ENCODE assay signal across 20 cellular contexts in the genomic region with DNA sequence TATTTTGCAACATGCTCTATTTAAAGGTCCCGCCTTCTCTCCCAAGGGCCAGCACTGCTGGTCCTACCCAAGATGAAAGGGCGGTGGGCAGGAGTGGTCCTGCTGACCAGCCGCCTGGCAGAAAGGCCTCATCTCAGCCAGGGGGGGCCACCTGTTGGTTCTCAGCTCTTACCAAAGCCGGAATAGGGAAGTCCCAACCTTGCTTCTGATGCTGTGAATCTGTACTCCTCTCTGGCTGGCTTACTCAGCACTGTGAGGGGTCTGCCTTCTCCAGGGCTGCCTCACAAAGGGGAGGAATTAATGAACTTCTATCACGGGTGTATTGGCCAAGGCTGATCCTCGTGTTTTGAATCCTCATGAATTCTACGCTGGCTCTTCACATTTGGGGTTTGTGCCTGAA. TPM values are rescaled to one million over a fixed set of nuclear protein-coding genes. Genes with fewer than 3 reads are reported as not detected.
DNase-seq lines count a peak whose midpoint lies in the region; ATAC-seq and TF ChIP-seq lines count a peak whose summit lies in the region.
"Had no signal": no experiment of that assay in that cellular context is flagged by ENCODE, and none has a peak within 500 bp of the region (broad histone marks: within the 10 kb centered on the region; RNA-seq: fewer than 3 reads in every experiment).

No MANE protein-coding gene starts in this region.

- intact Hi-C loops in left lung (cut with DNase I), result no loop called here

- no peaks in the 10 kb centered on the region for H3K9me3 ChIP-seq in left lung
- H3K9me3 ChIP-seq in effector memory CD4-positive, alpha-beta T cell (ENCODE audit: control insufficient read depth, low read length), result no peaks in the 10 kb centered on the region
- H3K9me3 ChIP-seq: BE2C had no signal

- peaks cover 7% of the 10 kb centered on the region; the same call in 2 of the 3 replicates for H3K36me3 Mint-ChIP-seq in GM23338 (ENCODE audit: low read depth)
- H3K36me3 Mint-ChIP-seq: CD14-positive monocyte; CD4-positive, alpha-beta memory T cell had no signal

- H3K4me1 ChIP-seq in GM23338 (ENCODE audit: insufficient read depth) (no peaks in the 10 kb centered on the region), left lung (no peaks in the 10 kb centered on the region)
- no peaks in the 10 kb centered on the region for H3K4me1 ChIP-seq in effector memory CD4-positive, alpha-beta T cell (ENCODE audit: control insufficient read depth, insufficient read depth, low read length, poor library complexity, severe bottlenecking)
- H3K4me1 ChIP-seq: BE2C had no signal

- H3K4me3 ChIP-seq in GM23338, result no peak overlapping the region
- no peak overlapping the region for H3K4me3 ChIP-seq in left lung
- no peak overlapping the region for H3K4me3 ChIP-seq in effector memory CD4-positive, alpha-beta T cell (ENCODE audit: insufficient read depth, low read depth, low read length, poor library complexity, severe bottlenecking)
- H3K4me3 ChIP-seq: BLaER1 treated with 17β-estradiol and CSF1 and Interleukin-3, amounts not matched to agents 10 nM and 100 nM had no signal

- DNase-seq in GM23338 (ENCODE audit: low spot score) (no peak), RPMI8226 (peak; percentile 26), left lung (no peak)
- no peak for DNase-seq in effector memory CD4-positive, alpha-beta T cell
- no peak for DNase-seq in stimulated activated naive CD4-positive, alpha-beta T cell (lab: John Stamatoyannopoulos, UW)
- no peak for DNase-seq in activated CD8-positive, alpha-beta memory T cell treated with anti-CD3 and anti-CD28 coated beads, Interleukin-2, amount 50 U/mL, for 4 hours
- DNase-seq: AML-193; BE2C; Calu3; CD4-positive, alpha-beta memory T cell; COR-L47; DND-41; H9; HFFc6 had no signal

- no peaks in the 10 kb centered on the region for H3K79me2 ChIP-seq in GM23338 (replicated peaks; ENCODE audit: insufficient read depth)

- no peak overlapping the region for H3K4me3 Mint-ChIP-seq in GM23338
- H3K4me3 Mint-ChIP-seq: CD14-positive monocyte; CD4-positive, alpha-beta memory T cell; H9; HFFc6 had no signal

- no peak overlapping the region for H3K27ac Mint-ChIP-seq in GM23338
- H3K27ac Mint-ChIP-seq: CD4-positive, alpha-beta memory T cell; HFFc6 had no signal

- no peaks in the 10 kb centered on the region for H3K27me3 ChIP-seq in GM23338 (ENCODE audit: insufficient read depth)
- no peaks in the 10 kb centered on the region for H3K27me3 ChIP-seq in left lung
- H3K27me3 ChIP-seq in effector memory CD4-positive, alpha-beta T cell (replicated peaks; ENCODE audit: control insufficient read depth, insufficient read depth, low read length, poor library complexity, severe bottlenecking), result no peaks in the 10 kb centered on the region
- H3K27me3 ChIP-seq: BE2C; BLaER1 treated with 17β-estradiol and CSF1 and Interleukin-3, amounts not matched to agents 10 nM and 100 nM had no signal

- H3K27ac ChIP-seq in GM23338 (ENCODE audit: low read depth) (no peak overlapping the region), left lung (no peak overlapping the region)
- no peak overlapping the region for H3K27ac ChIP-seq in effector memory CD4-positive, alpha-beta T cell (ENCODE audit: insufficient read depth, low read length, poor library complexity, severe bottlenecking)
- H3K27ac ChIP-seq: 22Rv1; BLaER1 treated with 17β-estradiol and CSF1 and Interleukin-3, amounts not matched to agents 10 nM and 100 nM had no signal

- ATAC-seq in GM23338 (no peak), left lung (peak; percentile 13)
- ATAC-seq: HCT116 had no signal

- peak overlapping the region; percentile 78 for H2AFZ ChIP-seq in GM23338

- H3K4me1 Mint-ChIP-seq in GM23338, result no peaks in the 10 kb centered on the region
- H3K4me1 Mint-ChIP-seq: CD14-positive monocyte; CD4-positive, alpha-beta memory T cell; H9 had no signal

- no peaks in the 10 kb centered on the region for H3F3A ChIP-seq in GM23338 (replicated peaks; ENCODE audit: low read depth)

- 0 out of 2 replicates have a peak, but pooled peaks cover 4% of the 10 kb centered on the region for H3K9me2 ChIP-seq in GM23338 (ENCODE audit: insufficient read depth)

- TF ChIP-seq CTCF in GM23338 (conservative IDR thresholded peaks at IDR 0.05; ENCODE audit: low read depth in 2 of 2) (no peak), left lung (IDR thresholded peaks at IDR 0.05) (no peak)

- no peaks in the 10 kb centered on the region for H3K36me3 ChIP-seq in GM23338 (ENCODE audit: insufficient read depth)
- H3K36me3 ChIP-seq in left lung, result no peaks in the 10 kb centered on the region
- H3K36me3 ChIP-seq in effector memory CD4-positive, alpha-beta T cell (ENCODE audit: control insufficient read depth, insufficient read depth, low read length), result no peaks in the 10 kb centered on the region
- H3K36me3 ChIP-seq: BE2C; BLaER1 treated with 17β-estradiol and CSF1 and Interleukin-3, amounts not matched to agents 10 nM and 100 nM had no signal

- H4K20me1 ChIP-seq in GM23338 (replicated peaks; ENCODE audit: insufficient read depth), result no peaks in the 10 kb centered on the region
- H4K20me1 ChIP-seq: BLaER1 treated with 17β-estradiol and CSF1 and Interleukin-3, amounts not matched to agents 10 nM and 100 nM had no signal

- H3K9me3 Mint-ChIP-seq in GM23338, result peaks cover 8% of the 10 kb centered on the region; the same call in 2 of the 3 replicates

- H3K4me2 ChIP-seq in GM23338, result no peak overlapping the region
- H3K4me2 ChIP-seq: BLaER1 treated with 17β-estradiol and CSF1 and Interleukin-3, amounts not matched to agents 10 nM and 100 nM had no signal

- peaks cover 2% of the 10 kb centered on the region for H3K27me3 Mint-ChIP-seq in GM23338 (ENCODE audit: insufficient read depth, low read depth, poor library complexity)

TF ChIP-seq in GM23338, 12 proteins besides CTCF, POLR2A, EP300 and RAD21:
- TF ChIP-seq POLR2AphosphoS5 (IDR thresholded peaks at IDR 0.05; ENCODE audit: low read depth) (no peak), CREB1 (CRISPR knock-in tag; IDR thresholded peaks at IDR 0.05; ENCODE audit: low read depth) (no peak), EZH2 (IDR thresholded peaks at IDR 0.05; ENCODE audit: low read depth, unreplicated experiment) (no peak), STAT1 (IDR thresholded peaks at IDR 0.05; ENCODE audit: unreplicated experiment) (no peak), JUNB (IDR thresholded peaks at IDR 0.05; ENCODE audit: unreplicated experiment) (no peak), ZNF331 (CRISPR knock-in tag; IDR thresholded peaks at IDR 0.05; ENCODE audit: low read depth) (no peak)

RNA-seq across cellular contexts. Expression of gene FAM240B, which starts 13.6 kb away (rescaled TPM):
- not detected in 2 replicates for total RNA-seq in GM23338 (2014; rRNA removed; shearing (Covaris generic))
- polyA plus RNA-seq in GM23338 (2016; fragmentation: Nextera tagmentation; extraction: Ambion mirVana), result not detected in 2 replicates
- total RNA-seq in left lung, result not detected
- total RNA-seq: Calu3; CD4-positive, alpha-beta memory T cell; H1; H9; HFFc6 had no signal
- polyA plus RNA-seq: AG04450; CD14-positive monocyte; CD4-positive, alpha-beta memory T cell; H1 had no signal
